14 cellular contexts compared by ENCODE assay signal in the genomic region with DNA sequence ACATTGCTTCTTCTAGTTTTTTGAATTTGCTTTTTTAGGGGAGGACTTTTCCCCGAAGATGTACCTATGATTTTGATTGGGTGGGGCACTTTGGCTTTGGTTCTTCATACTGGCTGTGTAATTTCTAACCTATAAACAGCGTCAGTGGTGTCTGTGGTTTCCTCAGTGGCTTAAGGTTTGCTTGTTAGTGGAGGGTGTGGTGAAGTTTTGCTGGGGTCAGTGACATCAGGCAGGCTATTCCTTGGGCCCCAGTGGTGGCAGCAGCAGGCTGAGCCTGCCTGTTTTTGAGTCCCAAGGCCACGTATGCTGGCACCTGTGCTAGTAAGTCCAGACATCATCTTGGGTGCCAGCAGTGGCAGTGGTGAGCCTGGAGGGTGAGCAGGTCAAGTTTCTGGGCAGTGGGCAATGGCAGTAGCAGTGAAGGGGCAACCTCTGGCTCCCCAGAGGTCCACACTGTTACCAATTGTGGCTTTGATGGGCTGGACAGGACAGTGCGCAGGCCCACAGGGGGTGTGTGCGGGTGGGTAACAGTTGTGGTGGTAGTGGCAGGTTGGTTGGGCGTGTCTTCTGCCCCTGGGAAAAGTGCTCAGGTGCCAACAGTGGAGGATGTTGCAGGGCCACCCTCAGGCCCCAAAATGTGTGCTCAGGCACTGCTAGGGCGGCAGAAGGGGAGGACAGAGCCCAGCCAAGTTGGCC. TPM values are rescaled to one million over a fixed set of nuclear protein-coding genes. Genes with fewer than 3 reads are reported as not detected.
DNase-seq lines count a peak whose midpoint lies in the region; ATAC-seq, FAIRE-seq and TF ChIP-seq lines count a peak whose summit lies in the region.
"Had no signal": no experiment of that assay in that cellular context is flagged by ENCODE, and none has a peak within 500 bp of the region (broad histone marks: within the 10 kb centered on the region; RNA-seq: fewer than 3 reads in every experiment).

No MANE protein-coding gene starts in this region.

- H3K27ac ChIP-seq in BLaER1 treated with 17β-estradiol and CSF1 and Interleukin-3, amounts not matched to agents 10 nM and 100 nM: no peak overlapping the region
- H3K27ac ChIP-seq in astrocyte (ENCODE audit: low read depth, low read length) (no peak overlapping the region), caudate nucleus (ENCODE audit: low read depth, low read length) (no peak overlapping the region)
- H3K27ac ChIP-seq: esophagus muscularis mucosa had no signal

- H3K9me3 ChIP-seq in BLaER1 treated with 17β-estradiol and CSF1 and Interleukin-3, amounts not matched to agents 10 nM and 100 nM (replicated peaks in 1 of 11): peaks cover 0 to 18% (median 13%) of the 10 kb centered on the region in 11 experiments; a peak in 15 of 22 replicates
- H3K9me3 ChIP-seq in astrocyte (ENCODE audit: insufficient read depth, low read depth, low read length): no peaks in the 10 kb centered on the region
- H3K9me3 ChIP-seq: esophagus muscularis mucosa had no signal

- no peak overlapping the region for H3K4me3 Mint-ChIP-seq in astrocyte (ENCODE audit: unreplicated experiment)
- H3K4me3 Mint-ChIP-seq: activated naive CD4-positive, alpha-beta T cell treated with anti-CD3 and anti-CD28 coated beads for 36 hours; stimulated activated memory B cell treated with anti-CD40 and anti-IgM and Interleukin-4, amounts not matched to agents 10 μg/mL and 1 μg/mL and 100 μg/mL, for 72 hours had no signal

- H3K27me3 ChIP-seq in BLaER1 treated with 17β-estradiol and CSF1 and Interleukin-3, amounts not matched to agents 10 nM and 100 nM: no peaks in the 10 kb centered on the region
- no peaks in the 10 kb centered on the region for H3K27me3 ChIP-seq in astrocyte (ENCODE audit: insufficient read depth, low read length)
- H3K27me3 ChIP-seq: esophagus muscularis mucosa had no signal

- no peaks in the 10 kb centered on the region for H3K27me3 Mint-ChIP-seq in astrocyte (ENCODE audit: low read depth, unreplicated experiment)
- H3K27me3 Mint-ChIP-seq: stimulated activated memory B cell treated with anti-CD40 and anti-IgM and Interleukin-4, amounts not matched to agents 10 μg/mL and 1 μg/mL and 100 μg/mL, for 72 hours had no signal

- peaks cover 21% of the 10 kb centered on the region for H3K79me2 ChIP-seq in astrocyte (ENCODE audit: insufficient read depth, low read length)

- peaks cover 0 to 24% (median 12%) of the 10 kb centered on the region in 11 experiments; a peak in 13 of 22 replicates for H4K20me1 ChIP-seq in BLaER1 treated with 17β-estradiol and CSF1 and Interleukin-3, amounts not matched to agents 10 nM and 100 nM
- peaks cover 5% of the 10 kb centered on the region for H4K20me1 ChIP-seq in astrocyte (ENCODE audit: insufficient read depth, low read length)

- no peak overlapping the region for H2AFZ ChIP-seq in astrocyte (ENCODE audit: low read depth, low read length)

- H3K4me1 Mint-ChIP-seq in astrocyte (ENCODE audit: low read depth, unreplicated experiment): no peaks in the 10 kb centered on the region

- no peak for TF ChIP-seq CTCF in astrocyte (IDR thresholded peaks at IDR 0.05; ENCODE audit: insufficient read depth, low read depth, low read length)

- ATAC-seq in GM19324 (IDR thresholded peaks at IDR 0.05; ENCODE audit: low FRiP score, unreplicated experiment): peak; percentile 58
- peak; percentile 36 for ATAC-seq in HG03442 (IDR thresholded peaks at IDR 0.05; ENCODE audit: unreplicated experiment)
- ATAC-seq: SK-N-SH treated with all-trans-retinoic acid at 6 μM for 48 hours; stimulated activated memory B cell treated with anti-CD40 and anti-IgM and Interleukin-4, amounts not matched to agents 10 μg/mL and 1 μg/mL and 100 μg/mL, for 72 hours had no signal

- FAIRE-seq in astrocyte (lab: Jason Lieb, UNC): no peak

- H3K36me3 ChIP-seq in BLaER1 treated with 17β-estradiol and CSF1 and Interleukin-3, amounts not matched to agents 10 nM and 100 nM: peaks cover 49 to 84% (median 71%) of the 10 kb centered on the region in 11 experiments
- H3K36me3 ChIP-seq in astrocyte (ENCODE audit: insufficient read depth, low read length): peaks cover under 1% of the 10 kb centered on the region

- H3K9ac ChIP-seq in BLaER1 treated with 17β-estradiol and CSF1 and Interleukin-3, amounts not matched to agents 10 nM and 100 nM: no peak overlapping the region
- H3K9ac ChIP-seq in astrocyte (ENCODE audit: low read length): no peak overlapping the region

- no peak for DNase-seq in astrocyte (ENCODE audit: low read depth)
- DNase-seq in posterior vena cava (ENCODE audit: low spot score): no peak
- no peak for DNase-seq in LoVo (ENCODE audit: low spot score)
- no peak for DNase-seq in NOMO-1 (lab: John Stamatoyannopoulos, UW; ENCODE audit: unreplicated experiment in 2 of 2)
- DNase-seq in caudate nucleus (lab: John Stamatoyannopoulos, UW): no peak
- DNase-seq: activated CD4-positive, alpha-beta T cell treated with anti-CD3 and anti-CD28 coated beads for 1 hour; activated naive CD4-positive, alpha-beta T cell treated with anti-CD3 and anti-CD28 coated beads for 36 hours; DMS79 treated with DMSO at 0.1 percent for 48 hours had no signal

- peak overlapping the region; percentile 63 for H3K27ac Mint-ChIP-seq in astrocyte (ENCODE audit: unreplicated experiment)
- H3K27ac Mint-ChIP-seq: activated naive CD4-positive, alpha-beta T cell treated with anti-CD3 and anti-CD28 coated beads for 36 hours; stimulated activated memory B cell treated with anti-CD40 and anti-IgM and Interleukin-4, amounts not matched to agents 10 μg/mL and 1 μg/mL and 100 μg/mL, for 72 hours had no signal

- H3K4me2 ChIP-seq in BLaER1 treated with 17β-estradiol and CSF1 and Interleukin-3, amounts not matched to agents 10 nM and 100 nM: peak overlapping the region in 6 of 11 experiments; percentile 16 to 56 (median 41); a peak in 7 of 22 replicates
- no peak overlapping the region for H3K4me2 ChIP-seq in astrocyte (ENCODE audit: low read length)

- intact Hi-C loops in posterior vena cava (cut with DNase I): no loop called here

- peaks cover 10 to 24% (median 19%) of the 10 kb centered on the region in 10 experiments for H3K4me1 ChIP-seq in BLaER1 treated with 17β-estradiol and CSF1 and Interleukin-3, amounts not matched to agents 10 nM and 100 nM
- no peaks in the 10 kb centered on the region for H3K4me1 ChIP-seq in astrocyte (ENCODE audit: insufficient read depth, low read length)

- H3K36me3 Mint-ChIP-seq in astrocyte (ENCODE audit: low read depth, unreplicated experiment): peaks cover 21% of the 10 kb centered on the region

- H3K4me3 ChIP-seq in BLaER1 treated with 17β-estradiol and CSF1 and Interleukin-3, amounts not matched to agents 10 nM and 100 nM: no peak overlapping the region
- no peak overlapping the region for H3K4me3 ChIP-seq in astrocyte (ENCODE audit: insufficient read depth, low read depth, low read length)
- H3K4me3 ChIP-seq: esophagus muscularis mucosa had no signal

- no peaks in the 10 kb centered on the region for H3K9me3 Mint-ChIP-seq in astrocyte (ENCODE audit: unreplicated experiment)
- H3K9me3 Mint-ChIP-seq: activated naive CD4-positive, alpha-beta T cell treated with anti-CD3 and anti-CD28 coated beads for 36 hours; stimulated activated memory B cell treated with anti-CD40 and anti-IgM and Interleukin-4, amounts not matched to agents 10 μg/mL and 1 μg/mL and 100 μg/mL, for 72 hours had no signal

RNA-seq across cellular contexts. Expression of gene B3GALT2, which starts 54.9 kb away (rescaled TPM):
- total RNA-seq in astrocyte (0.39 and 0.60 TPM in 2 replicates), posterior vena cava (under 1 TPM; 0.76 to 0.88 TPM)
- total RNA-seq: activated naive CD4-positive, alpha-beta T cell treated with anti-CD3 and anti-CD28 coated beads for 36 hours had no signal
